14 cellular contexts compared by ENCODE assay signal in the genomic region with DNA sequence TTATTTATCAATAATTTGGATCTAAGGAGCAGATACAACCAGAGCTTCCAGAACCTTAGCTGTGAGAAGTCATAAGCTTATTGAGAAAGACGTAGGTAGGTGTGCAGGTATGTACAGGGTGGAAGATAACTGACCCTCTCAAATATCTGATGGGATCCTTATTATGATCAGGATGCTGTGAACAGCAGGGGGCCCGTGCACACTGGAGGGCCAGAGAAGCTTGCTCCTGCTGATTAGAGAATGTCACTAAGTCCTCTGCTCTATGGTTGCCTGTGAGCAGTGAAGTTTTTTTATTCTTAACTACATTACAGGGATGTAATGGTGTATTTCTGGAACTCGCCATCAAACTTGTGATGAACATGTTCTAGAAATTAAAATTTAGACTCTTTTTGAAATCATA.
"Had no signal": no experiment of that assay in that cellular context is flagged by ENCODE, and none has a peak within 500 bp of the region (broad histone marks: within the 10 kb centered on the region; RNA-seq: fewer than 3 reads in every experiment).

No MANE protein-coding gene starts in this region.

- H3K27me3 ChIP-seq: heart left ventricle, right atrium auricular region, tibial nerve had no signal

- H3K4me3 ChIP-seq: coronary artery, heart left ventricle, left ventricle myocardium inferior, right atrium auricular region, tibial nerve had no signal

- ATAC-seq: activated T-cell treated with anti-CD3 and anti-CD28 coated beads, Interleukin-2, amount 50 U/mL, for 72 hours; heart left ventricle had no signal

- H3K36me3 ChIP-seq: heart left ventricle, right atrium auricular region had no signal

- H3K27ac ChIP-seq: coronary artery, heart left ventricle, left ventricle myocardium inferior, right atrium auricular region, tibial nerve had no signal

- H3K4me1 ChIP-seq: right atrium auricular region, tibial nerve had no signal

- DNase-seq: activated CD4-positive, alpha-beta T cell treated with anti-CD3 and anti-CD28 coated beads for 1 hour; activated CD4-positive, alpha-beta T cell treated with anti-CD3 and anti-CD28 coated beads, Interleukin-2, amount 50 U/mL, for 4 hours; activated effector memory CD4-positive, alpha-beta T cell treated with anti-CD3 and anti-CD28 coated beads, Interleukin-2, amount 50 U/mL, for 16 hours; activated naive CD4-positive, alpha-beta T cell treated with anti-CD3 and anti-CD28 coated beads, Interleukin-2, amount 50 U/mL, for 16 hours; activated T-cell treated with anti-CD3 and anti-CD28 coated beads, Interleukin-2, amount 50 U/mL, for 72 hours; aorta; heart left ventricle; kidney glomerular epithelial cell; left ventricle myocardium inferior; mammary epithelial cell; T1000 had no signal

- H3K9me3 ChIP-seq: right atrium auricular region had no signal
